In the genomic region with DNA sequence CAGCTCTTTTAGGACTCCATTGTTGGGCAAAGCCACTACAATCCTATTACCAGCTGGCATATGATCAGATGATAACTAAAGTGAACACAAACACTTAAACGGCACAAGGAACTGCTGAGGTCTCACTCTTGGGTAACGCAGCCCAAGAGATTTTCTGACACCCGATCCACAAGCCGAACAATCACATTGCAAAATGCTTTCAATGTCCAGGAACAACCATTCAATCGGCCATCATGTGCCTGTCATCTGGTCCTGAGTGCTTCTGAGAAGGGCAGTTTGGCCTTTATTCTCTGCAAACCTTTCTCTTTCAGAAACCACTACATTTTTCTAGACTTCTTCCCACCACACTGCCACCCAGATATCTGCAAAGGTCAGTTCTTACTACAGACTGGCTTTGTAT, we compare ENCODE assay signal across 17 cellular contexts.
"Had no signal": no experiment of that assay in that cellular context is flagged by ENCODE, and none has a peak within 500 bp of the region (broad histone marks: within the 10 kb centered on the region; RNA-seq: fewer than 3 reads in every experiment).

No MANE protein-coding gene starts in this region.

- H3K4me3 ChIP-seq: gastroesophageal sphincter, left ventricle myocardium inferior, lower lobe of right lung, pancreas, stomach, thoracic aorta, transverse colon had no signal

- H3K9me3 ChIP-seq: gastroesophageal sphincter, left ventricle myocardium inferior, lower lobe of right lung, pancreas, stomach, thoracic aorta, transverse colon had no signal

- DNase-seq: effector memory CD4-positive, alpha-beta T cell; immature natural killer cell; left ventricle myocardium inferior; lower lobe of right lung; natural killer cell; occipital lobe; pancreas; right cardiac atrium; small intestine; stimulated activated CD4-positive, alpha-beta T cell treated with anti-CD3 and anti-CD28 coated beads, Interleukin-12 subunit alpha, Interleukin-12 subunit beta, amount 100 ng/mL, for 4 hours; stimulated activated naive CD4-positive, alpha-beta T cell; stomach; substantia nigra; transverse colon had no signal

- ATAC-seq: esophagus mucosa, gastroesophageal sphincter, natural killer cell, pancreas, right cardiac atrium had no signal

- H3K4me1 ChIP-seq: lower lobe of right lung had no signal

- H3K36me3 ChIP-seq: gastroesophageal sphincter, left ventricle myocardium inferior, lower lobe of right lung, pancreas, stomach, thoracic aorta, transverse colon had no signal

- H3K27ac ChIP-seq: gastroesophageal sphincter, left ventricle myocardium inferior, lower lobe of right lung, pancreas, stomach, thoracic aorta, transverse colon had no signal

- H3K27me3 ChIP-seq: gastroesophageal sphincter, pancreas, stomach, transverse colon had no signal
